24 cellular contexts compared by ENCODE assay signal in the genomic region with DNA sequence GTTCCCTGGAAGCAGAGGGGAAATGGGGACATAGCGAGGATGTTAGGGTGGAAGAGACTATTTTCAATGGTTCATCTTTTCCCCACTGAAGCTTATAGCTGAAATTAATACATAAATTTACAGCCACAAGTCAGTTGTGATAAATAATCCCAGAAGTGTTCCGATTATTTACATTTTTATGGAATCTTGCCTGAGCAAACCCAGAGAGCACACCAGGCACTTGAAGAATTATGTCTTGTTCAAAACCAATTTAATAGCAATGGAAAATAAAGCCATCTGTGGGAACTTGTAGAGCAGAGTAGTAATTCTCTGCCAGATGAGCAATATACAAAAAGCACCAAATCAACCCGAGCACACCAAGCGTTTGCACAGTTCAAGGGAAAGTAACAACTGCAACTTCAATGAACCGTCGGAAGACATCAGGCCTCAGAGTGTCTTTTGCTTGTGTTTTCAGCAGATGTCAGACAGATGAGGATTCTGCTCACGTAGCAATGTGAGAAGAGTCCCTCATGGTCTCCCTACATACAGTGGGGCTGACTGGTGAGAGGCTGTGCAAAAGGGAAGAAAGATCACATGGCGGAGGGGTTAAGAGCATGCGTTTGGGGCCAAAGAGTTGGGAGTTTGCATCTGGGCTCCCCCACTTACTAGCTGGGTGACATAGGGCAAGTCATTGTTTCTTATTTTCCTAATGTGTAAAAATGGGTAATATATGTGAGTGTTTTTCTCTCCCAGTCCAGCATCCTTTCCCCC.
"Had no signal": no experiment of that assay in that cellular context is flagged by ENCODE, and none has a peak within 500 bp of the region (broad histone marks: within the 10 kb centered on the region; RNA-seq: fewer than 3 reads in every experiment).

No MANE protein-coding gene starts in this region.

- H3K9me3 ChIP-seq: esophagus squamous epithelium, psoas muscle, thoracic aorta, vagina had no signal

- H3K27me3 ChIP-seq: brain microvascular endothelial cell, vagina had no signal

- DNase-seq: activated CD4-positive, alpha-beta T cell treated with anti-CD3 and anti-CD28 coated beads for 36 hours; activated CD4-positive, CD25-positive, alpha-beta regulatory T cell; activated CD8-positive, alpha-beta T cell treated with anti-CD3 and anti-CD28 coated beads, Interleukin-2, amount 10 ng/mL, durations not matched to agents 7 days and 5 days; activated gamma-delta T cell treated with Interleukin-2 at 50 U/mL for 16 hours; activated naive CD4-positive, alpha-beta T cell treated with anti-CD3 and anti-CD28 coated beads, Interleukin-2, amount 50 U/mL, for 16 hours; activated T-cell treated with anti-CD3 and anti-CD28 coated beads, Interleukin-2, amount 50 U/mL, for 24 hours; amniotic stem cell; brain microvascular endothelial cell; cortex of kidney; esophagus squamous epithelium; foreskin melanocyte; heart right ventricle; left ventricle myocardium inferior; mammary epithelial cell; naive B cell; nephron progenitor cell; nucleus accumbens; psoas muscle; stimulated activated CD4-positive, alpha-beta T cell treated with anti-CD3 and anti-CD28 coated beads, Interleukin-4, amount 100 ng/mL, for 1 hour; stimulated activated naive CD8-positive, alpha-beta T cell treated with anti-CD3 and anti-CD28 coated beads, Interleukin-15, Interleukin-2, amounts not matched to agents 100 U/mL and 50 U/mL, for 24 hours had no signal

- H3K36me3 ChIP-seq: brain microvascular endothelial cell, esophagus squamous epithelium, heart right ventricle, left ventricle myocardium inferior, thoracic aorta, vagina had no signal

- H3K4me3 ChIP-seq: esophagus squamous epithelium, heart right ventricle, left ventricle myocardium inferior, psoas muscle, thoracic aorta, vagina had no signal

- ATAC-seq: activated CD4-positive, alpha-beta T cell treated with anti-CD3 and anti-CD28 coated beads for 36 hours; activated CD8-positive, alpha-beta T cell treated with anti-CD3 and anti-CD28 coated beads, Interleukin-2, amount 10 ng/mL, durations not matched to agents 7 days and 5 days; heart right ventricle; psoas muscle; right cardiac atrium; stimulated activated naive CD8-positive, alpha-beta T cell treated with anti-CD3 and anti-CD28 coated beads, Interleukin-15, Interleukin-2, amounts not matched to agents 100 U/mL and 50 U/mL, for 24 hours had no signal

- H3K27ac ChIP-seq: brain microvascular endothelial cell, esophagus squamous epithelium, heart right ventricle, left ventricle myocardium inferior, parathyroid adenoma, psoas muscle, thoracic aorta, vagina had no signal

- H3K4me1 ChIP-seq: esophagus squamous epithelium, left ventricle myocardium inferior, parathyroid adenoma, psoas muscle, vagina had no signal
